1 cellular context compared by ENCODE assay signal in genomic region chr1:39663559-39663958, GRCh38.
TF ChIP-seq lines count a peak whose summit lies in the region.

No MANE protein-coding gene starts in this region.

TF ChIP-seq in GM23338, 12 proteins besides CTCF, POLR2A, EP300 and RAD21 (continued from another document):
- no peak for TF ChIP-seq CREB1 (CRISPR knock-in tag; IDR thresholded peaks at IDR 0.05; ENCODE audit: low read depth)
- no peak for TF ChIP-seq ZNF331 (CRISPR knock-in tag; IDR thresholded peaks at IDR 0.05; ENCODE audit: low read depth)
- TF ChIP-seq EZH2phosphoT487 (IDR thresholded peaks at IDR 0.05; ENCODE audit: unreplicated experiment) = no peak
- no peak for TF ChIP-seq POLR2AphosphoS5 (IDR thresholded peaks at IDR 0.05; ENCODE audit: low read depth)
